Comparison of ENCODE assay signal across 1 cellular context in the genomic region with DNA sequence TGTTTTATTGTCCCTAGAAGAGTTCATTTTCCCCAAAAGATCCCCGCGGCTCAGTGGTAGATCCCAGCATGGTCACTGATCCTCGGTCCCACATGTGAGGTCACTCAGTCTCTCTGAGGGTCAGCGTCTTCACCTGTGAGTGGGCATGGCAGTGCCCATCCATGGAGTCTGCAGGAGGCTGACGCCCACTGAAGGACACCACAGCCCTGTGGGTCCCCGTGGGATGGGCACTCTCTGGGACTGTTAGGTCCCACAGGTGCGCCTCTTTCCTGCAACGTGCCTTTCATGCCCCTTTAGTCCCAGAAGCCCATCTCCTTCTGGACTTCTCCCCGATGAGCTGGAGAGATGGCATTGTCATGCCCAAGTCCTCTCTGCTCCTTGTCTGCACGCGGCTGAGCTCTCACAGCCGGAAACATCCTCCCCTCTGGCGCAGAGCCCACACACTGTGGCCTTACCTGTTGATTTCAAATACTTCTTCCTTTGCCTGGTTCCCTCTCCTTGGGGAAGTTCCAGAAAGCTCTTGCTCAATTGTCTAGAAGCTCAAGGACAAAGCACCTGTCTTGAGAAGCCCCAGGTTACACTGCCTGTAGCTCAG.
TF ChIP-seq lines count a peak whose summit lies in the region.

No MANE protein-coding gene starts in this region.

TF ChIP-seq in HepG2, 621 proteins besides CTCF, POLR2A, EP300 and RAD21:
- TF ChIP-seq ZFP36 (IDR thresholded peaks at IDR 0.05; ENCODE audit: borderline replicate concordance, low read depth, low read length, partially characterized antibody) (no peak), ZNF607 (CRISPR knock-in tag; IDR thresholded peaks at IDR 0.05; ENCODE audit: borderline replicate concordance) (no peak), KLF6 (CRISPR knock-in tag; IDR thresholded peaks at IDR 0.05) (no peak), PAWR (CRISPR knock-in tag; IDR thresholded peaks at IDR 0.05; ENCODE audit: borderline replicate concordance) (no peak)
- TF ChIP-seq, protein P1, sequence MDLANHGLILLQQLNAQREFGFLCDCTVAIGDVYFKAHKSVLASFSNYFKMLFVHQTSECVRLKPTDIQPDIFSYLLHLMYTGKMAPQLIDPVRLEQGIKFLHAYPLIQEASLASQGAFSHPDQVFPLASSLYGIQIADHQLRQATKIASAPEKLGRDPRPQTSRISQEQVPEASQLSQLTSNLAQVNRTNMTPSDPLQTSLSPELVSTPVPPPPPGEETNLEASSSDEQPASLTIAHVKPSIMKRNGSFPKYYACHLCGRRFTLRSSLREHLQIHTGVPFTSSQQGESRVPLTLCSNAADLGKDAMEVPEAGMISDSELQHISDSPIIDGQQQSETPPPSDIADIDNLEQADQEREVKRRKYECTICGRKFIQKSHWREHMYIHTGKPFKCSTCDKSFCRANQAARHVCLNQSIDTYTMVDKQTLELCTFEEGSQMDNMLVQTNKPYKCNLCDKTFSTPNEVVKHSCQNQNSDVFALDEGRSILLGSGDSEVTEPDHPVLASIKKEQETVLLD (CRISPR knock-in tag; IDR thresholded peaks at IDR 0.05; ENCODE audit: low read depth): no peak
- TF ChIP-seq, protein P2, sequence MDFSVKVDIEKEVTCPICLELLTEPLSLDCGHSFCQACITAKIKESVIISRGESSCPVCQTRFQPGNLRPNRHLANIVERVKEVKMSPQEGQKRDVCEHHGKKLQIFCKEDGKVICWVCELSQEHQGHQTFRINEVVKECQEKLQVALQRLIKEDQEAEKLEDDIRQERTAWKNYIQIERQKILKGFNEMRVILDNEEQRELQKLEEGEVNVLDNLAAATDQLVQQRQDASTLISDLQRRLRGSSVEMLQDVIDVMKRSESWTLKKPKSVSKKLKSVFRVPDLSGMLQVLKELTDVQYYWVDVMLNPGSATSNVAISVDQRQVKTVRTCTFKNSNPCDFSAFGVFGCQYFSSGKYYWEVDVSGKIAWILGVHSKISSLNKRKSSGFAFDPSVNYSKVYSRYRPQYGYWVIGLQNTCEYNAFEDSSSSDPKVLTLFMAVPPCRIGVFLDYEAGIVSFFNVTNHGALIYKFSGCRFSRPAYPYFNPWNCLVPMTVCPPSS (IDR thresholded peaks at IDR 0.05): no peak
